20 cellular contexts compared by ENCODE assay signal in genomic region chr17:58369214-58370031, GRCh38. TPM values are rescaled to one million over a fixed set of nuclear protein-coding genes. Genes with fewer than 3 reads are reported as not detected.
A peak's percentile ranks its signal among the peaks of the same experiment; 100 is the strongest.
DNase-seq lines count a peak whose midpoint lies in the region; ATAC-seq and TF ChIP-seq lines count a peak whose summit lies in the region.
"Had no signal": no experiment of that assay in that cellular context is flagged by ENCODE, and none has a peak within 500 bp of the region (broad histone marks: within the 10 kb centered on the region; RNA-seq: fewer than 3 reads in every experiment).

No MANE protein-coding gene starts in this region.

- H3K4me3 Mint-ChIP-seq in WTC11: no peak overlapping the region
- H3K4me3 Mint-ChIP-seq in progenitor cell of endocrine pancreas (ENCODE audit: low read depth): no peak overlapping the region
- H3K4me3 Mint-ChIP-seq: activated T-cell treated with anti-CD3 and anti-CD28 coated beads, Interleukin-2, amount 50 U/mL, for 4 hours had no signal

- TF ChIP-seq CTCF in GM20000 (IDR thresholded peaks at IDR 0.05; ENCODE audit: extremely low read depth, missing control alignments): no peak
- TF ChIP-seq CTCF in WTC11 (IDR thresholded peaks at IDR 0.05): no peak
- TF ChIP-seq CTCF in progenitor cell of endocrine pancreas (IDR thresholded peaks at IDR 0.05; ENCODE audit: unreplicated experiment): no peak

- H3K36me3 Mint-ChIP-seq in WTC11: no peaks in the 10 kb centered on the region
- peaks cover 5% of the 10 kb centered on the region for H3K36me3 Mint-ChIP-seq in progenitor cell of endocrine pancreas (ENCODE audit: insufficient read depth)

- H3K4me1 Mint-ChIP-seq in WTC11 (peaks cover 3% of the 10 kb centered on the region; the same call in 1 of the 2 replicates), progenitor cell of endocrine pancreas (ENCODE audit: low read depth) (peaks cover 23% of the 10 kb centered on the region)

- no peaks in the 10 kb centered on the region for H3K27me3 Mint-ChIP-seq in WTC11 (ENCODE audit: low read depth)
- no peaks in the 10 kb centered on the region for H3K27me3 Mint-ChIP-seq in progenitor cell of endocrine pancreas

- DNase-seq in GM20000 (ENCODE audit: low spot score) (peak; percentile 45), WTC11 (ENCODE audit: low spot score) (no peak), left colon (peak; percentile 42 to 75), progenitor cell of endocrine pancreas (ENCODE audit: low spot score, unreplicated experiment) (no peak), foreskin melanocyte (no peak), NCI-H510A (lab: John Stamatoyannopoulos, UW) (no peak), DMS114 treated with DMSO at 0.1 percent for 48 hours (lab: John Stamatoyannopoulos, UW; ENCODE audit: unreplicated experiment) (no peak)
- DNase-seq: activated CD4-positive, alpha-beta T cell treated with anti-CD3 and anti-CD28 coated beads, Interleukin-2, amount 50 U/mL, for 48 hours; activated T-cell treated with anti-CD3 and anti-CD28 coated beads, Interleukin-2, amount 50 U/mL, for 4 hours; AML-193; DMS 273 treated with DMSO at 0.1 percent for 48 hours; HCEC 1CT; hypothalamus; NCI-H146; posterior cingulate gyrus; RPMI8226; SW 1271; tibial artery had no signal

- CTCF ChIA-PET in WTC11 (lab: Charles Lee): interaction anchor here (1.0 to 2.0 kb wide), 3 partner anchors 48 to 169 kb away, joined by 3 to 10 read pairs (median 8); partner anchors contain the start of gene RNF43

- H3K9me3 Mint-ChIP-seq in WTC11: no peaks in the 10 kb centered on the region
- H3K9me3 Mint-ChIP-seq in progenitor cell of endocrine pancreas (ENCODE audit: low read depth): no peaks in the 10 kb centered on the region
- H3K9me3 Mint-ChIP-seq: activated T-cell treated with anti-CD3 and anti-CD28 coated beads, Interleukin-2, amount 50 U/mL, for 4 hours had no signal

- POLR2A ChIA-PET in WTC11 (lab: Charles Lee): interaction anchor here (1.6 kb wide), 1 partner anchor 16 kb away, joined by 4 read pairs; no protein-coding TSS in a partner anchor

- ATAC-seq in WTC11 (no peak), left colon (peak; percentile 71), GM19395 (IDR thresholded peaks at IDR 0.05; ENCODE audit: unreplicated experiment) (no peak)
- ATAC-seq: activated T-cell treated with anti-CD3 and anti-CD28 coated beads, Interleukin-2, amount 50 U/mL, for 4 hours had no signal

- intact Hi-C loops in left colon (cut with DNase I, micrococcal nuclease): no loop called here

- no peak overlapping the region for H3K27ac Mint-ChIP-seq in WTC11
- peak overlapping the region; percentile 70 for H3K27ac Mint-ChIP-seq in progenitor cell of endocrine pancreas

TF ChIP-seq in WTC11, 78 proteins besides CTCF, POLR2A, EP300 and RAD21:
- TF ChIP-seq GABPB1 (CRISPR knock-in tag; IDR thresholded peaks at IDR 0.05) (0 out of 2 replicates have a peak, but pooled peaks have one; percentile 27), ZNF121 (CRISPR knock-in tag; IDR thresholded peaks at IDR 0.05) (no peak)

RNA-seq across cellular contexts. Expression of gene SUPT4H1, which starts 17.4 kb away (rescaled TPM):
- total RNA-seq in WTC11 (2021) (85.5 to 91.1 TPM (median 89.3 TPM) in 3 replicates), left colon (10 to 100 TPM; 58.1 to 63.0 TPM), progenitor cell of endocrine pancreas (89.6 and 95.7 TPM in 2 replicates)

RNA-seq across cellular contexts. Expression of gene TSPOAP1, which starts 40.8 kb away (rescaled TPM):
- total RNA-seq in WTC11 (2021) (10.9 to 19.0 TPM (median 16.4 TPM) in 3 replicates), left colon (1 to 10 TPM; 6.1 to 7.9 TPM), progenitor cell of endocrine pancreas (101 and 105 TPM in 2 replicates)

RNA-seq across cellular contexts. Expression of gene RNF43, which starts 47.9 kb away (rescaled TPM):
- total RNA-seq in WTC11 (2021) (3.2 to 3.6 TPM (median 3.5 TPM) in 3 replicates), left colon (10 to 100 TPM; 37.3 to 50.5 TPM), progenitor cell of endocrine pancreas (18.7 and 19.2 TPM in 2 replicates)
- total RNA-seq: fibroblast of villous mesenchyme had no signal

Comparison
In these comparisons a context has a peak if more than half of its experiments do, and no peak if none do; other contexts are left out.
1. DNase-seq: peak in GM20000 (single experiment) and left colon (2 of 2); none in WTC11 (single experiment), progenitor cell of endocrine pancreas (single experiment), foreskin melanocyte (single experiment), NCI-H510A (single experiment) and DMS114 treated with DMSO at 0.1 percent for 48 hours (single experiment).